In the genomic region with DNA sequence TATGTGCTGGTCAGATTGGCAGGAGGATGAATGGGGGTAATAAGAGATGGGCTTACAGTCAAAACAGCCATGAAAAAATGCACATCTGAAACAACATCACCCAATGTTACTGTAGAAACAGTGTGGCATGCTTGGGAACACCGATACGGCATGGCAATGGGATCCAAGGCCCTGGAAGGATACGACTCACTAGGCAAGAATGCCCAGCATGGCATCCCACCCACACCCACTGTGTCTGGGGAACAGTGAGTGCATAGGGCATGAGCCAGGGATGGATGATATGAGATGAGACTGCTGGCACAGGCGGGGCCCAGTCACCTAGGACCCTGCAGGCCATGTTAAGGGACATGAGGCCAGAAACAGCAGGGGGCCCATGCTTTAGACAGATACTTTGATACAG, we compare ENCODE assay signal across 14 cellular contexts. TPM values are rescaled to one million over a fixed set of nuclear protein-coding genes. Genes with fewer than 3 reads are reported as not detected.
DNase-seq lines count a peak whose midpoint lies in the region; ATAC-seq and TF ChIP-seq lines count a peak whose summit lies in the region.
"Had no signal": no experiment of that assay in that cellular context is flagged by ENCODE, and none has a peak within 500 bp of the region (broad histone marks: within the 10 kb centered on the region; RNA-seq: fewer than 3 reads in every experiment).

No MANE protein-coding gene starts in this region.

- no peak overlapping the region for H3K27ac ChIP-seq in CD8-positive, alpha-beta T cell (ENCODE audit: low read depth, low read length)
- H3K27ac ChIP-seq: adrenal gland, C4-2B, KMS-11 had no signal

- H3K4me3 ChIP-seq in CD8-positive, alpha-beta T cell (ENCODE audit: low read depth, low read length), result no peak overlapping the region
- no peak overlapping the region for H3K4me3 ChIP-seq in MG63
- H3K4me3 ChIP-seq in choroid plexus epithelial cell (ENCODE audit: low read depth, low read length), result no peak overlapping the region
- H3K4me3 ChIP-seq: adrenal gland had no signal

- ATAC-seq in CD8-positive, alpha-beta T cell, result no peak
- ATAC-seq in stimulated activated naive CD8-positive, alpha-beta T cell treated with anti-CD3 and anti-CD28 coated beads, Interleukin-15, Interleukin-2, amounts not matched to agents 100 U/mL and 50 U/mL, for 24 hours, result no peak
- no peak for ATAC-seq in naive thymus-derived CD8-positive, alpha-beta T cell
- ATAC-seq: naive thymus-derived CD4-positive, alpha-beta T cell had no signal

- no peaks in the 10 kb centered on the region for H3K4me1 ChIP-seq in CD8-positive, alpha-beta T cell (ENCODE audit: insufficient read depth, low read length)
- H3K4me1 ChIP-seq: adrenal gland had no signal

- H3K4me1 Mint-ChIP-seq in CD8-positive, alpha-beta T cell (ENCODE audit: low read depth), result peaks cover 13% of the 10 kb centered on the region
- H3K4me1 Mint-ChIP-seq in naive thymus-derived CD8-positive, alpha-beta T cell, result peaks cover 16 to 21% (median 19%) of the 10 kb centered on the region in 4 donors

- intact Hi-C loops in CD8-positive, alpha-beta T cell (cut with DNase I, micrococcal nuclease), result no loop called here

- no peaks in the 10 kb centered on the region for H3K9me3 ChIP-seq in CD8-positive, alpha-beta T cell (ENCODE audit: low read length)
- H3K9me3 ChIP-seq in MG63, result no peaks in the 10 kb centered on the region
- H3K9me3 ChIP-seq: adrenal gland had no signal

- TF ChIP-seq CTCF in CD8-positive, alpha-beta T cell (IDR thresholded peaks at IDR 0.05), result no peak
- no peak for TF ChIP-seq CTCF in choroid plexus epithelial cell (conservative IDR thresholded peaks at IDR 0.05; ENCODE audit: low read depth, low read length)

- peaks cover 58% of the 10 kb centered on the region for H3K36me3 ChIP-seq in CD8-positive, alpha-beta T cell (ENCODE audit: insufficient read depth, low read length)
- H3K36me3 ChIP-seq in MG63, result peaks cover 100% of the 10 kb centered on the region

- no peaks in the 10 kb centered on the region for H3K9me3 Mint-ChIP-seq in CD8-positive, alpha-beta T cell
- no peaks in the 10 kb centered on the region for H3K9me3 Mint-ChIP-seq in naive thymus-derived CD8-positive, alpha-beta T cell
- H3K9me3 Mint-ChIP-seq: naive thymus-derived CD4-positive, alpha-beta T cell had no signal

- POLR2A ChIA-PET in CD8-positive, alpha-beta T cell (lab: Charles Lee), result no interaction called here
- POLR2A ChIA-PET in naive thymus-derived CD8-positive, alpha-beta T cell (lab: Charles Lee), result no interaction called here

- H3K4me3 Mint-ChIP-seq in CD8-positive, alpha-beta T cell, result no peak overlapping the region
- H3K4me3 Mint-ChIP-seq in naive thymus-derived CD8-positive, alpha-beta T cell, result no peak overlapping the region
- H3K4me3 Mint-ChIP-seq: naive thymus-derived CD4-positive, alpha-beta T cell had no signal

- H3K27me3 ChIP-seq in CD8-positive, alpha-beta T cell (ENCODE audit: insufficient read depth, low read length), result no peaks in the 10 kb centered on the region
- no peaks in the 10 kb centered on the region for H3K27me3 ChIP-seq in MG63
- H3K27me3 ChIP-seq: adrenal gland had no signal

- CTCF ChIA-PET in CD8-positive, alpha-beta T cell (lab: Charles Lee), result interaction anchor here (1.8 kb wide), 1 partner anchor 10 kb away, joined by 6 read pairs; no protein-coding TSS in a partner anchor

- DNase-seq in CD8-positive, alpha-beta T cell, result no peak
- DNase-seq in MG63 (peak; percentile 96), choroid plexus epithelial cell (ENCODE audit: low read depth) (peak; percentile 12), mesenteric fat pad (ENCODE audit: low spot score) (peak; percentile 57), MV-4-11 (lab: John Stamatoyannopoulos, UW) (no peak), DMS153 treated with DMSO at 0.1 percent for 48 hours (lab: John Stamatoyannopoulos, UW; ENCODE audit: unreplicated experiment) (no peak)
- no peak for DNase-seq in stimulated activated naive CD8-positive, alpha-beta T cell treated with anti-CD3 and anti-CD28 coated beads, Interleukin-15, Interleukin-2, amounts not matched to agents 100 U/mL and 50 U/mL, for 24 hours
- no peak for DNase-seq in naive thymus-derived CD8-positive, alpha-beta T cell
- DNase-seq: effector memory CD4-positive, alpha-beta T cell; naive thymus-derived CD4-positive, alpha-beta T cell; NCI-H2029 had no signal

- H3K36me3 Mint-ChIP-seq in CD8-positive, alpha-beta T cell, result peaks cover 91% of the 10 kb centered on the region
- peaks cover 13 to 89% (median 39%) of the 10 kb centered on the region in 3 donors for H3K36me3 Mint-ChIP-seq in naive thymus-derived CD8-positive, alpha-beta T cell

- H3K27me3 Mint-ChIP-seq in CD8-positive, alpha-beta T cell (ENCODE audit: low read depth), result no peaks in the 10 kb centered on the region
- no peaks in the 10 kb centered on the region for H3K27me3 Mint-ChIP-seq in naive thymus-derived CD8-positive, alpha-beta T cell
- H3K27me3 Mint-ChIP-seq: naive thymus-derived CD4-positive, alpha-beta T cell had no signal

- peak overlapping the region; percentile 29 for H3K27ac Mint-ChIP-seq in CD8-positive, alpha-beta T cell
- no peak overlapping the region for H3K27ac Mint-ChIP-seq in naive thymus-derived CD8-positive, alpha-beta T cell

RNA-seq across cellular contexts. Expression of gene TRIM25, which starts 11.5 kb away (rescaled TPM):
- total RNA-seq in CD8-positive, alpha-beta T cell, result 10 to 100 TPM; 28.6 to 30.8 TPM
- 12.3 and 13.6 TPM in 2 replicates for total RNA-seq in MG63 (2014; rRNA removed; shearing (Covaris generic); ENCODE audit: low replicate concordance)
- total RNA-seq in mesenteric fat pad, result 114 TPM
- 10 to 100 TPM; 59.9 to 63.9 TPM for total RNA-seq in naive thymus-derived CD8-positive, alpha-beta T cell
- polyA plus RNA-seq in naive thymus-derived CD8-positive, alpha-beta T cell, result 1 to 10 TPM; 5.1 to 5.4 (median 5.2) TPM

RNA-seq across cellular contexts. Expression of gene COIL, which starts 58.5 kb away (rescaled TPM):
- total RNA-seq in CD8-positive, alpha-beta T cell, result 10 to 100 TPM; 24.1 to 24.3 TPM
- 14.2 and 19.3 TPM in 2 replicates for total RNA-seq in MG63 (2014; rRNA removed; shearing (Covaris generic); ENCODE audit: low replicate concordance)
- 9.9 TPM for total RNA-seq in mesenteric fat pad
- total RNA-seq in naive thymus-derived CD8-positive, alpha-beta T cell, result 10 to 100 TPM; 21.6 to 24.2 TPM
- 10 to 100 TPM; 12.0 to 18.8 (median 12.8) TPM for polyA plus RNA-seq in naive thymus-derived CD8-positive, alpha-beta T cell

Comparison
In these comparisons a context has a peak if more than half of its experiments do, and no peak if none do; other contexts are left out.
1. DNase-seq: peak in MG63 (single experiment), choroid plexus epithelial cell (single experiment) and mesenteric fat pad (single experiment); none in CD8-positive, alpha-beta T cell (0 of 7), stimulated activated naive CD8-positive, alpha-beta T cell treated with anti-CD3 and anti-CD28 coated beads, Interleukin-15, Interleukin-2, amounts not matched to agents 100 U/mL and 50 U/mL, for 24 hours (single experiment), naive thymus-derived CD8-positive, alpha-beta T cell (0 of 10), MV-4-11 (single experiment) and DMS153 treated with DMSO at 0.1 percent for 48 hours (single experiment).